Comparison of ENCODE assay signal across 9 cellular contexts in the genomic region with DNA sequence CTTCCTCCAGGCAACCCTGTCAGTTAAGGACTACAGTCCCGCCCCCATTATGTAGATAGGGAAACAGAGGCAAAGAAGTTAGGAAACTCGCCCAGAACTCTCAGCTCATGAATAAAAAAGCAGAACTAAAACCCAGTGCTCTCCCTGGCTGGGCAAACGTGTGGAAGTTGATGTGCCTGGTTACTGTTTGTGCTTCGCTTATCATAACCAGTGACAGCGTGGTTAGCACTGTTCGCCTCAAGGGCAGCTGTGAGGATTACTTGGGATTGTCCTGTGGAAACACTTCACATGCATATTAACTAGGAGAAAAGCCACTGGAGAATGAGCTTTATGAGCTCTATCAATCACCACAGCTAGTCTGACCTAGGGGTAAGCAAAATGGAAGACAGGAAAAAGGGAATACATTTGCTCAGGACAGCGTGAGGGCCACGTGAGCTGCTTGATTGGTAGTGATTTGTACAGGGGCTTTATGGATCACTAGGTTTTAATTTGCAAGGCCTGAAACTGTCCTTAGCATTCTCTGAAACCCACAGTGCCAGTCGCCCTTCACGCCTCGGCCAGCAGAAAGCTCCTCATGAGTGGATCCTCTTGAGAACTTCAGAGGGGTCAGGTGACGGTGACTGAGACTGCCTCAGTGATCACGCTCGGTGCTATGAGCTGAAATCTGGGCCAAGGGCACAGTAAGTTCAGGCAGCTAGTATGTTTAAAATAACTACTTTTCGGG. TPM values are rescaled to one million over a fixed set of nuclear protein-coding genes. Genes with fewer than 3 reads are reported as not detected.
DNase-seq lines count a peak whose midpoint lies in the region; ATAC-seq and TF ChIP-seq lines count a peak whose summit lies in the region.
"Had no signal": no experiment of that assay in that cellular context is flagged by ENCODE, and none has a peak within 500 bp of the region (broad histone marks: within the 10 kb centered on the region; RNA-seq: fewer than 3 reads in every experiment).

No MANE protein-coding gene starts in this region.

- WGBS in heart right ventricle, 2 donors, result 54 to 67% methylated on average over 15 of the region's 15 CpGs
- 89 to 90% methylated on average over 15 of the region's 15 CpGs for WGBS in GM23248 (ENCODE audit: low coverage in 1 of 2, low lambda C conversion rate in 2 of 2, missing lambda C conversion rate in 2 of 2), 2 experiments

- H3K79me2 ChIP-seq in GM23248 (ENCODE audit: insufficient read depth), result no peaks in the 10 kb centered on the region

- no peaks in the 10 kb centered on the region for H4K20me1 ChIP-seq in GM23248 (ENCODE audit: insufficient read depth)

- H3K9me3 ChIP-seq in heart right ventricle (no peaks in the 10 kb centered on the region), skeletal muscle tissue (ENCODE audit: control insufficient read depth in 3 of 3, low read length in 3 of 3) (no peaks in the 10 kb centered on the region), GM23248 (ENCODE audit: low read depth) (no peaks in the 10 kb centered on the region)

- in situ Hi-C loops in GM23248 (cut with MboI), result no loop called here

- H3K27ac ChIP-seq in RWPE1, result peak overlapping the region; percentile 98
- peak overlapping the region in 6 of 10 donors; percentile 10 to 83 (median 34) for H3K27ac ChIP-seq in heart right ventricle
- peak overlapping the region; percentile 1 for H3K27ac ChIP-seq in skeletal muscle tissue (ENCODE audit: low read depth, low read length)
- H3K27ac ChIP-seq in GM23248, result no peak overlapping the region

- H3K4me1 ChIP-seq in heart right ventricle (peaks cover 0 to 52% (median 28%) of the 10 kb centered on the region in 9 donors), skeletal muscle tissue (ENCODE audit: control insufficient read depth in 3 of 3, insufficient read depth in 3 of 3, low read length in 3 of 3) (peaks cover 7 to 16% (median 10%) of the 10 kb centered on the region in 3 donors), GM23248 (ENCODE audit: insufficient read depth) (peaks cover 18% of the 10 kb centered on the region; the same call in 1 of the 2 replicates)

- H3K4me3 ChIP-seq in heart right ventricle, result no peak overlapping the region
- H3K4me3 ChIP-seq in skeletal muscle tissue (ENCODE audit: low read length in 3 of 3), result no peak overlapping the region
- no peak overlapping the region for H3K4me3 ChIP-seq in GM23248
- H3K4me3 ChIP-seq: SK-N-MC had no signal

- H3K36me3 ChIP-seq in heart right ventricle (peaks cover 0 to 64% (median 18%) of the 10 kb centered on the region in 9 donors), skeletal muscle tissue (ENCODE audit: control insufficient read depth in 3 of 3, insufficient read depth in 3 of 3, low read length in 3 of 3) (peaks cover 32 to 42% (median 41%) of the 10 kb centered on the region in 3 donors), GM23248 (ENCODE audit: low read depth) (peaks cover 18% of the 10 kb centered on the region; the same call in 1 of the 2 replicates)

- intact Hi-C loops in heart right ventricle (cut with DNase I), result no loop called here

- POLR2A ChIA-PET in RWPE1 (lab: Yijun Ruan, JAX; ENCODE audit: low non-redundant PET), result interaction anchor here (0.8 kb wide), 1 partner anchor 19 kb away, joined by 3 read pairs; no protein-coding TSS in a partner anchor

- CTCF ChIA-PET in RWPE1 (lab: Yijun Ruan, JAX), result no interaction called here

- H3K4me2 ChIP-seq in GM23248 (ENCODE audit: unreplicated experiment), result no peak overlapping the region

- DNase-seq in RWPE1 (ENCODE audit: low spot score) (no peak), heart right ventricle (peak in 1 of 2 donors; percentile 31), GM23248 (no peak), NCI-H1930 (lab: John Stamatoyannopoulos, UW) (no peak)
- DNase-seq: activated naive CD4-positive, alpha-beta T cell treated with Interleukin-2 at 50 U/mL for 16 hours had no signal

- H2AFZ ChIP-seq in GM23248, result no peak overlapping the region

- H3K27me3 ChIP-seq in heart right ventricle (no peaks in the 10 kb centered on the region), skeletal muscle tissue (ENCODE audit: control insufficient read depth in 3 of 3, insufficient read depth in 3 of 3, low read length in 3 of 3) (no peaks in the 10 kb centered on the region), GM23248 (replicated peaks; ENCODE audit: insufficient read depth) (no peaks in the 10 kb centered on the region)

- TF ChIP-seq CTCF in RWPE1 (conservative IDR thresholded peaks at IDR 0.05; ENCODE audit: low read depth) (no peak), heart right ventricle (IDR thresholded peaks at IDR 0.05) (no peak)

- H3K9me2 ChIP-seq in GM23248 (ENCODE audit: insufficient read depth), result no peaks in the 10 kb centered on the region

- H3K9ac ChIP-seq in skeletal muscle tissue (ENCODE audit: low read depth in 1 of 3, low read length in 3 of 3) (no peak overlapping the region), GM23248 (no peak overlapping the region)

- ATAC-seq in HG02798 (IDR thresholded peaks at IDR 0.05; ENCODE audit: poor library complexity, unreplicated experiment) (peak; percentile 36), heart right ventricle (peak in 6 of 8 donors; percentile 49 to 73 (median 53)), GM18511 (IDR thresholded peaks at IDR 0.05; ENCODE audit: unreplicated experiment) (no peak)

- H3F3A ChIP-seq in GM23248 (ENCODE audit: insufficient read depth), result peaks cover 16% of the 10 kb centered on the region; the same call in 1 of the 2 replicates

RNA-seq across cellular contexts. Expression of gene CYB5D2, which starts 19.9 kb away (rescaled TPM):
- total RNA-seq in heart right ventricle (10 to 100 TPM in 5 of 10 donors, 1 to 10 TPM in 5; 7.2 to 13.4 (median 9.8) TPM), skeletal muscle tissue (11.0 TPM)
- polyA plus RNA-seq in heart right ventricle (10 to 100 TPM in 1 of 2 donors, 1 to 10 TPM in 1; 6.9 to 11.6 TPM), GM23248 (2016; fragmentation: Nextera tagmentation; extraction: Ambion mirVana) (32.4 and 35.7 TPM in 2 replicates)
- total RNA-seq in GM23248 (2014; rRNA removed; shearing (Covaris generic)), result 19.1 and 37.8 TPM in 2 replicates

RNA-seq across cellular contexts. Expression of gene ZZEF1, which starts 20.1 kb away (rescaled TPM):
- total RNA-seq in heart right ventricle (10 to 100 TPM; 29.6 to 39.3 (median 34.3) TPM), skeletal muscle tissue (30.3 TPM)
- polyA plus RNA-seq in heart right ventricle (10 to 100 TPM in 1 of 2 donors, 1 to 10 TPM in 1; 7.1 to 16.8 TPM), GM23248 (2016; fragmentation: Nextera tagmentation; extraction: Ambion mirVana) (3.2 and 4.1 TPM in 2 replicates)
- 25.3 and 29.0 TPM in 2 replicates for total RNA-seq in GM23248 (2014; rRNA removed; shearing (Covaris generic))
